Comparison of ENCODE assay signal across 16 cellular contexts in the genomic region with DNA sequence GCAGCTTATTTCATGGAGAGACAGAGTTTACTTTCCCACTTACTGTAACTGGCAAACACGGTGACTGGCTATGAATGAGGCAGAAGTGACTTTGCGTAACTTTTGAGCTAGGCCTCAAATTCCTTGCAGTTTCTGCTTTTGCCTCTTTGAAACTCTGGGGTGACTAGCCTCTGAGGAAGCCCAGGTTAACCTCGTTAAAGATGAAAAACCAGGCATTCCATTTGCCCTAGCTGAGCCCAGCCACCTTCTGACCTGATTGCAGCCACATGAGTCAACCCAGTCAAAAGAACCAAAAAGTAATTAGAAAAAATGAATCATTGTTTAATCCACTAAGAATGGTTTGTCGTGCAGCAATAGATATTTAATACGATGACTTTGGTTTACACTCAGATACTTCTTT. TPM values are rescaled to one million over a fixed set of nuclear protein-coding genes. Genes with fewer than 3 reads are reported as not detected.
DNase-seq lines count a peak whose midpoint lies in the region; ATAC-seq and TF ChIP-seq lines count a peak whose summit lies in the region.
"Had no signal": no experiment of that assay in that cellular context is flagged by ENCODE, and none has a peak within 500 bp of the region (broad histone marks: within the 10 kb centered on the region; RNA-seq: fewer than 3 reads in every experiment).

No MANE protein-coding gene starts in this region.

- peaks cover 9% of the 10 kb centered on the region for H3K27me3 Mint-ChIP-seq in mesothelial cell of epicardium (ENCODE audit: low read depth)

- H2AFZ ChIP-seq in mesenchymal stem cell (ENCODE audit: low read depth, low read length): peak overlapping the region; percentile 14

- no peaks in the 10 kb centered on the region for H3K79me1 ChIP-seq in mesenchymal stem cell (replicated peaks; ENCODE audit: low read length, poor library complexity, severe bottlenecking)

- no peak overlapping the region for H3K4ac ChIP-seq in mesenchymal stem cell (ENCODE audit: low read depth in 1 of 2, low read length in 2 of 2)

- H2AK5ac ChIP-seq in mesenchymal stem cell (ENCODE audit: low read length, severe bottlenecking): no peak overlapping the region

- H3K14ac ChIP-seq in mesenchymal stem cell (ENCODE audit: low read length in 2 of 2): no peak overlapping the region

- H4K91ac ChIP-seq in mesenchymal stem cell (ENCODE audit: low read length): no peak overlapping the region

- no peak overlapping the region for H3K27ac Mint-ChIP-seq in mesothelial cell of epicardium
- H3K27ac Mint-ChIP-seq: activated T-cell treated with anti-CD3 and anti-CD28 coated beads, Interleukin-2, amount 50 U/mL, for 72 hours had no signal

- no peak overlapping the region for H3K23ac ChIP-seq in mesenchymal stem cell (ENCODE audit: low read length in 2 of 2)

- H3K27ac ChIP-seq in mesenchymal stem cell (ENCODE audit: low read length, poor library complexity, severe bottlenecking): no peak overlapping the region
- H3K27ac ChIP-seq: suprapubic skin had no signal

- 61% methylated on average over 3 of the region's 5 CpGs for WGBS in mesenchymal stem cell

- ATAC-seq in GM19324 (IDR thresholded peaks at IDR 0.05; ENCODE audit: low FRiP score, unreplicated experiment) (no peak), HG02642 (IDR thresholded peaks at IDR 0.05; ENCODE audit: poor library complexity, unreplicated experiment) (no peak)
- ATAC-seq: activated CD4-positive, CD25-positive, alpha-beta regulatory T cell treated with anti-CD3 and anti-CD28 coated beads, Interleukin-2, amount 50 U/mL, for 24 hours; activated T-cell treated with anti-CD3 and anti-CD28 coated beads, Interleukin-2, amount 50 U/mL, for 72 hours; Right ventricle myocardium inferior had no signal

- no peak for TF ChIP-seq CTCF in mesothelial cell of epicardium (IDR thresholded peaks at IDR 0.05; ENCODE audit: unreplicated experiment)

- no peaks in the 10 kb centered on the region for H3K4me1 Mint-ChIP-seq in mesothelial cell of epicardium

- no peak overlapping the region for H2BK15ac ChIP-seq in mesenchymal stem cell (ENCODE audit: low read depth, poor library complexity, severe bottlenecking)

- H3K27me3 ChIP-seq in mesenchymal stem cell (ENCODE audit: control insufficient read depth in 1 of 2, insufficient read depth in 1 of 2, low read length in 2 of 2): no peaks in the 10 kb centered on the region
- H3K27me3 ChIP-seq: suprapubic skin had no signal

- H3K9me3 Mint-ChIP-seq in mesothelial cell of epicardium: peaks cover 3% of the 10 kb centered on the region
- H3K9me3 Mint-ChIP-seq: activated T-cell treated with anti-CD3 and anti-CD28 coated beads, Interleukin-2, amount 50 U/mL, for 72 hours had no signal

- no peak overlapping the region for H2BK5ac ChIP-seq in mesenchymal stem cell (ENCODE audit: low read depth, low read length, poor library complexity, severe bottlenecking)

- DNase-seq in EH (ENCODE audit: low read depth) (peak; percentile 70), LHCN-M2 (ENCODE audit: low read depth) (peak; percentile 72), astrocyte of the hippocampus (ENCODE audit: low read depth, low spot score) (peak; percentile 83), mesenchymal stem cell (no peak), pons (ENCODE audit: low spot score) (no peak), mesothelial cell of epicardium (ENCODE audit: low spot score in 2 of 2, unreplicated experiment in 2 of 2) (no peak)
- DNase-seq: activated T-cell treated with anti-CD3 and anti-CD28 coated beads, Interleukin-2, amount 50 U/mL, for 72 hours; caudate nucleus; foreskin melanocyte; NCI-H2107 had no signal

- H3K4me3 ChIP-seq in mesenchymal stem cell (ENCODE audit: insufficient read depth in 1 of 2, low read depth in 1 of 2, low read length in 2 of 2): no peak overlapping the region
- H3K4me3 ChIP-seq: lung, suprapubic skin had no signal

- H3K36me3 Mint-ChIP-seq in mesothelial cell of epicardium: no peaks in the 10 kb centered on the region

- no peak overlapping the region for H2BK120ac ChIP-seq in mesenchymal stem cell (ENCODE audit: low read depth, low read length)

- no peak overlapping the region for H3K18ac ChIP-seq in mesenchymal stem cell (ENCODE audit: low read depth in 1 of 2, low read length in 2 of 2)

- no peak overlapping the region for H3K4me3 Mint-ChIP-seq in mesothelial cell of epicardium
- H3K4me3 Mint-ChIP-seq: activated T-cell treated with anti-CD3 and anti-CD28 coated beads, Interleukin-2, amount 50 U/mL, for 72 hours had no signal

- no peaks in the 10 kb centered on the region for H3K9me3 ChIP-seq in mesenchymal stem cell (ENCODE audit: control insufficient read depth, low read length)
- H3K9me3 ChIP-seq: suprapubic skin had no signal

- no peaks in the 10 kb centered on the region for H3K4me1 ChIP-seq in mesenchymal stem cell (ENCODE audit: control insufficient read depth, insufficient read depth, low read depth, low read length)
- H3K4me1 ChIP-seq: suprapubic skin had no signal

- H3K4me2 ChIP-seq in mesenchymal stem cell (ENCODE audit: low read length, poor library complexity, severe bottlenecking): peak overlapping the region; percentile 6

- no peak overlapping the region for H2BK12ac ChIP-seq in mesenchymal stem cell (ENCODE audit: low read length in 2 of 2)

- no peaks in the 10 kb centered on the region for H3K36me3 ChIP-seq in mesenchymal stem cell (ENCODE audit: control insufficient read depth in 1 of 2, insufficient read depth in 2 of 2, low read depth in 1 of 2, low read length in 2 of 2)
- H3K36me3 ChIP-seq: suprapubic skin had no signal

- peak overlapping the region; percentile 25 for H3K9ac ChIP-seq in mesenchymal stem cell (ENCODE audit: low read length)

- no peak overlapping the region for H4K8ac ChIP-seq in mesenchymal stem cell (ENCODE audit: low read length)

RNA-seq across cellular contexts. Expression of a gene that starts 20.4 kb away (rescaled TPM):
- 16.5 and 20.9 TPM in 2 replicates for total RNA-seq in LHCN-M2 (2014; rRNA removed)
- 9.3 TPM for polyA plus RNA-seq in LHCN-M2 (2012)
- 8.4 TPM for polyA plus RNA-seq in mesenchymal stem cell (2013, experiment 1 of 2)
- 8.5 TPM for polyA plus RNA-seq in mesenchymal stem cell (2013, experiment 2 of 2)
- 21.1 to 23.1 TPM (median 22.3 TPM) in 3 replicates for total RNA-seq in mesothelial cell of epicardium

Comparison
In these comparisons a context has a peak if more than half of its experiments do, and no peak if none do; other contexts are left out.
1. DNase-seq: peak in EH (single experiment), LHCN-M2 (single experiment) and astrocyte of the hippocampus (single experiment); none in mesenchymal stem cell (single experiment), pons (single experiment) and mesothelial cell of epicardium (0 of 2).